ENCODE assay signal across 8 cellular contexts in genomic region chr1:201481761-201482493, GRCh38. TPM values are rescaled to one million over a fixed set of nuclear protein-coding genes. Genes with fewer than 3 reads are reported as not detected.
DNase-seq lines count a peak whose midpoint lies in the region; ATAC-seq, FAIRE-seq and TF ChIP-seq lines count a peak whose summit lies in the region.

No MANE protein-coding gene starts in this region.

- no peak overlapping the region for H3K27ac Mint-ChIP-seq in WTC11

- ATAC-seq in GM18519 (IDR thresholded peaks at IDR 0.05; ENCODE audit: low FRiP score, unreplicated experiment) (peak; percentile 58), HG03060 (IDR thresholded peaks at IDR 0.05; ENCODE audit: low read depth, unreplicated experiment) (peak; percentile 40), WTC11 (peak; percentile 72)

- H3K27me3 Mint-ChIP-seq in WTC11 (ENCODE audit: low read depth), result peaks cover 4% of the 10 kb centered on the region

- CTCF ChIA-PET in A673 (lab: Charles Lee), result interaction anchor here (0.9 to 4.2 kb wide), 10 partner anchors 13 to 311 kb away, joined by 4 to 79 read pairs (median 6); partner anchors contain the start of gene PHLDA3
- CTCF ChIA-PET in WTC11 (lab: Charles Lee), result interaction anchor here (0.6 to 7.1 kb wide), 61 partner anchors 9 to 624 kb away, joined by 3 to 390 read pairs (median 6); partner anchors contain the start of genes CSRP1, LMOD1, NAV1 and PHLDA3

- no peaks in the 10 kb centered on the region for H3K9me3 ChIP-seq in A673 (ENCODE audit: low read depth, low read length, poor library complexity, severe bottlenecking)

- H3K4me1 ChIP-seq in A673 (ENCODE audit: insufficient read depth, low read length, poor library complexity, severe bottlenecking), result peaks cover 45% of the 10 kb centered on the region

- no peaks in the 10 kb centered on the region for H3K27me3 ChIP-seq in A673 (replicated peaks; ENCODE audit: insufficient read depth, low read depth, low read length, poor library complexity)
- no peaks in the 10 kb centered on the region for H3K27me3 ChIP-seq in bronchial epithelial cell (ENCODE audit: control insufficient read depth, insufficient read depth, low read length)

- H3K4me3 Mint-ChIP-seq in WTC11, result peak overlapping the region; percentile 84

- POLR2A ChIA-PET in A673 (lab: Charles Lee; ENCODE audit: low non-redundant PET) (no interaction called here), WTC11 (lab: Charles Lee) (interaction anchor here (0.6 to 3.4 kb wide), 6 partner anchors 13 to 261 kb away, joined by 3 to 36 read pairs (median 12); partner anchors contain the start of genes CSRP1 and PHLDA3)

- peak overlapping the region; percentile 43 for H3K27ac ChIP-seq in A673 (ENCODE audit: low read depth, low read length, poor library complexity, severe bottlenecking)

- H3K9me3 Mint-ChIP-seq in WTC11, result no peaks in the 10 kb centered on the region

- H3K4me1 Mint-ChIP-seq in WTC11, result peaks cover 29% of the 10 kb centered on the region

- DNase-seq in A673 (ENCODE audit: low spot score) (peak; percentile 89), NCI-H2171 treated with DMSO at 0.1 percent for 48 hours (lab: John Stamatoyannopoulos, UW) (peak; percentile 62), WTC11 (ENCODE audit: low spot score) (peak; percentile 97), bronchial epithelial cell (ENCODE audit: low read depth) (peak; percentile 66), inferior parietal cortex (ENCODE audit: extremely low spot score) (peak; percentile 84)
- peak; percentile 66 to 72 (median 69) for DNase-seq in stimulated activated CD4-positive, alpha-beta T cell treated with anti-CD3 and anti-CD28 coated beads, Interleukin-12 subunit alpha, Interleukin-12 subunit beta, amount 100 ng/mL, for 48 hours (ENCODE audit: low read depth in 2 of 3, low spot score in 1 of 3)

- H3K36me3 Mint-ChIP-seq in WTC11, result no peaks in the 10 kb centered on the region

- BruUV-seq in A673 (replicated peaks; lab: Mats Ljungman, UMichigan), result no TSS peak

- peak overlapping the region; percentile 27 for H3K4me3 ChIP-seq in A673 (ENCODE audit: low read depth, low read length, poor library complexity, severe bottlenecking)
- peak overlapping the region; percentile 22 for H3K4me3 ChIP-seq in bronchial epithelial cell (ENCODE audit: low read depth, low read length)

- intact Hi-C loops in A673 (cut with micrococcal nuclease; ENCODE audit: unreplicated experiment), result loop anchor here (1.0 to 5.0 kb wide), 4 partner anchors 31 to 225 kb away; no protein-coding TSS in a partner anchor

- TF ChIP-seq CTCF in A673 (conservative IDR thresholded peaks at IDR 0.05; ENCODE audit: low read depth, low read length), result peak; percentile 95
- peak; percentile 88 for TF ChIP-seq CTCF in WTC11 (IDR thresholded peaks at IDR 0.05)
- TF ChIP-seq CTCF in bronchial epithelial cell (IDR thresholded peaks at IDR 0.05; ENCODE audit: insufficient read depth, low read length, severe bottlenecking), result peak; percentile 91

- H3K36me3 ChIP-seq in A673 (ENCODE audit: insufficient read depth, low read length, poor library complexity, severe bottlenecking) (peaks cover 42% of the 10 kb centered on the region), bronchial epithelial cell (ENCODE audit: control insufficient read depth, insufficient read depth, low read length) (peaks cover 13% of the 10 kb centered on the region)

- no peak for FAIRE-seq in bronchial epithelial cell (lab: Jason Lieb, UNC)

TF ChIP-seq in WTC11, 78 proteins besides CTCF, POLR2A, EP300 and RAD21 (continues in another document):
- TF ChIP-seq ZNF416 (CRISPR knock-in tag; IDR thresholded peaks at IDR 0.05), result no peak
- TF ChIP-seq TP53 (CRISPR knock-in tag; IDR thresholded peaks at IDR 0.05), result no peak
- no peak for TF ChIP-seq GTF2I (CRISPR knock-in tag; conservative IDR thresholded peaks at IDR 0.05)
- TF ChIP-seq IRF1 (CRISPR knock-in tag; IDR thresholded peaks at IDR 0.05), result 0 out of 2 replicates have a peak, but pooled peaks have one; percentile 15
- no peak for TF ChIP-seq EMX1 (CRISPR knock-in tag; IDR thresholded peaks at IDR 0.05)
- TF ChIP-seq RELA (CRISPR knock-in tag; IDR thresholded peaks at IDR 0.05; ENCODE audit: borderline replicate concordance), result no peak
- no peak for TF ChIP-seq CBFB (CRISPR knock-in tag; IDR thresholded peaks at IDR 0.05; ENCODE audit: low read depth)
- TF ChIP-seq, protein P1, sequence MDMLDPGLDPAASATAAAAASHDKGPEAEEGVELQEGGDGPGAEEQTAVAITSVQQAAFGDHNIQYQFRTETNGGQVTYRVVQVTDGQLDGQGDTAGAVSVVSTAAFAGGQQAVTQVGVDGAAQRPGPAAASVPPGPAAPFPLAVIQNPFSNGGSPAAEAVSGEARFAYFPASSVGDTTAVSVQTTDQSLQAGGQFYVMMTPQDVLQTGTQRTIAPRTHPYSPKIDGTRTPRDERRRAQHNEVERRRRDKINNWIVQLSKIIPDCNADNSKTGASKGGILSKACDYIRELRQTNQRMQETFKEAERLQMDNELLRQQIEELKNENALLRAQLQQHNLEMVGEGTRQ (CRISPR knock-in tag; IDR thresholded peaks at IDR 0.05), result 0 out of 2 replicates have a peak, but pooled peaks have one; percentile 34
- 0 out of 2 replicates have a peak, but pooled peaks have one; percentile 34 for TF ChIP-seq ARID4B (CRISPR knock-in tag; IDR thresholded peaks at IDR 0.05; ENCODE audit: borderline replicate concordance)
- TF ChIP-seq, protein P2, sequence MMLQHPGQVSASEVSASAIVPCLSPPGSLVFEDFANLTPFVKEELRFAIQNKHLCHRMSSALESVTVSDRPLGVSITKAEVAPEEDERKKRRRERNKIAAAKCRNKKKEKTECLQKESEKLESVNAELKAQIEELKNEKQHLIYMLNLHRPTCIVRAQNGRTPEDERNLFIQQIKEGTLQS (CRISPR knock-in tag; conservative IDR thresholded peaks at IDR 0.05), result no peak
- TF ChIP-seq, protein P3, sequence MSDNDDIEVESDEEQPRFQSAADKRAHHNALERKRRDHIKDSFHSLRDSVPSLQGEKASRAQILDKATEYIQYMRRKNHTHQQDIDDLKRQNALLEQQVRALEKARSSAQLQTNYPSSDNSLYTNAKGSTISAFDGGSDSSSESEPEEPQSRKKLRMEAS (CRISPR knock-in tag; IDR thresholded peaks at IDR 0.05), result peak; percentile 65
- TF ChIP-seq ZBTB21 (CRISPR knock-in tag; IDR thresholded peaks at IDR 0.05; ENCODE audit: borderline replicate concordance), result peak; percentile 65; the same call in 1 of the 2 replicates
- TF ChIP-seq, protein P4, sequence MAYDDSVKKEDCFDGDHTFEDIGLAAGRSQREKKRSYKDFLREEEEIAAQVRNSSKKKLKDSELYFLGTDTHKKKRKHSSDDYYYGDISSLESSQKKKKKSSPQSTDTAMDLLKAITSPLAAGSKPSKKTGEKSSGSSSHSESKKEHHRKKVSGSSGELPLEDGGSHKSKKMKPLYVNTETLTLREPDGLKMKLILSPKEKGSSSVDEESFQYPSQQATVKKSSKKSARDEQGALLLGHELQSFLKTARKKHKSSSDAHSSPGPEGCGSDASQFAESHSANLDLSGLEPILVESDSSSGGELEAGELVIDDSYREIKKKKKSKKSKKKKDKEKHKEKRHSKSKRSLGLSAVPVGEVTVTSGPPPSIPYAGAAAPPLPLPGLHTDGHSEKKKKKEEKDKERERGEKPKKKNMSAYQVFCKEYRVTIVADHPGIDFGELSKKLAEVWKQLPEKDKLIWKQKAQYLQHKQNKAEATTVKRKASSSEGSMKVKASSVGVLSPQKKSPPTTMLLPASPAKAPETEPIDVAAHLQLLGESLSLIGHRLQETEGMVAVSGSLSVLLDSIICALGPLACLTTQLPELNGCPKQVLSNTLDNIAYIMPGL (CRISPR knock-in tag; IDR thresholded peaks at IDR 0.05), result peak; percentile 93

RNA-seq across cellular contexts. Expression of gene PHLDA3, which starts 12.9 kb away (rescaled TPM):
- 23.9 and 24.1 TPM in 2 replicates for total RNA-seq in A673 (2021)
- 53.9 to 95.1 TPM (median 59.7 TPM) in 3 replicates for total RNA-seq in WTC11 (2021)
- total RNA-seq in bronchial epithelial cell, result 118 and 190 TPM in 2 replicates

RNA-seq across cellular contexts. Expression of gene CSRP1, which starts 25.0 kb away (rescaled TPM):
- total RNA-seq in A673 (2021), result 402 and 517 TPM in 2 replicates
- total RNA-seq in WTC11 (2021), result 10.7 to 15.4 TPM (median 14.3 TPM) in 3 replicates
- 257 and 258 TPM in 2 replicates for total RNA-seq in bronchial epithelial cell

RNA-seq across cellular contexts. Expression of gene NAV1, which starts 57.0 kb away (rescaled TPM):
- 48.2 and 51.2 TPM in 2 replicates for total RNA-seq in A673 (2021)
- 41.0 to 51.0 TPM (median 46.2 TPM) in 3 replicates for total RNA-seq in WTC11 (2021)
- 1.4 and 1.6 TPM in 2 replicates for total RNA-seq in bronchial epithelial cell

Comparison
In these comparisons a context has a peak if more than half of its experiments do, and no peak if none do; other contexts are left out.
1. Peak in every context shown above with its lines: DNase-seq, ATAC-seq, H3K4me3 ChIP-seq and H3K27ac ChIP-seq.
2. RNA of gene CSRP1, which starts 25.0 kb away (total RNA-seq): 402 to 517 TPM in A673 and 257 to 258 TPM in bronchial epithelial cell; 10.7 to 15.4 TPM in WTC11; every median in the first group is over 10 times any median in the second.
3. RNA of gene NAV1, which starts 57.0 kb away (total RNA-seq): 41.0 to 51.0 TPM in WTC11 and 48.2 to 51.2 TPM in A673; 1.4 to 1.6 TPM in bronchial epithelial cell; every median in the first group is over 10 times any median in the second.